8 cellular contexts compared by ENCODE assay signal in genomic region chr9:99299214-99300102, GRCh38.
A peak's percentile ranks its signal among the peaks of the same experiment; 100 is the strongest.
DNase-seq lines count a peak whose midpoint lies in the region; ATAC-seq, FAIRE-seq and TF ChIP-seq lines count a peak whose summit lies in the region.

No MANE protein-coding gene starts in this region.

- 62 to 73% (median 68%) methylated on average over 4 of the region's 4 CpGs for WGBS in ovary, 3 donors

- H3K4me2 ChIP-seq in astrocyte (ENCODE audit: low read length): no peak overlapping the region

- no peak for TF ChIP-seq EP300 in ovary (IDR thresholded peaks at IDR 0.05)

- H3K36me3 ChIP-seq in astrocyte (ENCODE audit: insufficient read depth, low read length): no peaks in the 10 kb centered on the region
- H3K36me3 ChIP-seq in ovary: no peaks in the 10 kb centered on the region

- DNase-seq in ELR (ENCODE audit: low read depth) (peak; percentile 76), Kasumi-1 (lab: John Stamatoyannopoulos, UW) (peak; percentile 34 to 62), astrocyte (ENCODE audit: low read depth) (peak; percentile 58), medulla oblongata (ENCODE audit: extremely low spot score) (peak; percentile 21), UCSD-AML1 (lab: John Stamatoyannopoulos, UW; ENCODE audit: unreplicated experiment) (no peak), occipital lobe (lab: John Stamatoyannopoulos, UW) (no peak), ovary (no peak)

- ATAC-seq in HG03460 (IDR thresholded peaks at IDR 0.05; ENCODE audit: unreplicated experiment): no peak

- no peak overlapping the region for H3K4me3 Mint-ChIP-seq in astrocyte (ENCODE audit: unreplicated experiment)

- TF ChIP-seq CTCF in astrocyte (IDR thresholded peaks at IDR 0.05; ENCODE audit: insufficient read depth, low read depth, low read length) (peak; percentile 15), ovary (IDR thresholded peaks at IDR 0.05) (no peak)

- peaks cover 13% of the 10 kb centered on the region for H3K27me3 Mint-ChIP-seq in astrocyte (ENCODE audit: low read depth, unreplicated experiment)

- H3K9me3 Mint-ChIP-seq in astrocyte (ENCODE audit: unreplicated experiment): no peaks in the 10 kb centered on the region

- no peaks in the 10 kb centered on the region for H3K4me1 ChIP-seq in astrocyte (ENCODE audit: insufficient read depth, low read length)
- H3K4me1 ChIP-seq in ovary (ENCODE audit: insufficient read depth): no peaks in the 10 kb centered on the region

- no peaks in the 10 kb centered on the region for H3K79me2 ChIP-seq in astrocyte (ENCODE audit: insufficient read depth, low read length)

- H3K27ac ChIP-seq in astrocyte (ENCODE audit: low read depth, low read length) (no peak overlapping the region), ovary (no peak overlapping the region)

- H3K27me3 ChIP-seq in astrocyte (ENCODE audit: insufficient read depth, low read length) (no peaks in the 10 kb centered on the region), ovary (no peaks in the 10 kb centered on the region)

- H3K9ac ChIP-seq in astrocyte (ENCODE audit: low read length): no peak overlapping the region

- peak; percentile 80 for FAIRE-seq in astrocyte (lab: Jason Lieb, UNC)

- H3K27ac Mint-ChIP-seq in astrocyte (ENCODE audit: unreplicated experiment): no peak overlapping the region

- peaks cover 2% of the 10 kb centered on the region for H3K36me3 Mint-ChIP-seq in astrocyte (ENCODE audit: low read depth, unreplicated experiment)

- peaks cover 5% of the 10 kb centered on the region for H3K4me1 Mint-ChIP-seq in astrocyte (ENCODE audit: low read depth, unreplicated experiment)

- no peaks in the 10 kb centered on the region for H4K20me1 ChIP-seq in astrocyte (ENCODE audit: insufficient read depth, low read length)

- H3K4me3 ChIP-seq in astrocyte (ENCODE audit: insufficient read depth, low read depth, low read length): no peak overlapping the region
- no peak overlapping the region for H3K4me3 ChIP-seq in ovary

- H3K9me3 ChIP-seq in astrocyte (ENCODE audit: insufficient read depth, low read depth, low read length) (no peaks in the 10 kb centered on the region), ovary (no peaks in the 10 kb centered on the region)

- intact Hi-C loops in ovary (cut with DNase I): no loop called here

- no peak for TF ChIP-seq POLR2A in ovary (IDR thresholded peaks at IDR 0.05)

- H2AFZ ChIP-seq in astrocyte (ENCODE audit: low read depth, low read length): no peak overlapping the region

Comparison
In these comparisons a context has a peak if more than half of its experiments do, and no peak if none do; other contexts are left out.
1. DNase-seq: peak in ELR (single experiment), Kasumi-1 (2 of 2), astrocyte (single experiment) and medulla oblongata (single experiment); none in UCSD-AML1 (single experiment), occipital lobe (single experiment) and ovary (0 of 5).